ENCODE assay signal across 20 cellular contexts in genomic region chr4:46211406-46211805, GRCh38.
DNase-seq lines count a peak whose midpoint lies in the region; ATAC-seq, FAIRE-seq and TF ChIP-seq lines count a peak whose summit lies in the region.
"Had no signal": no experiment of that assay in that cellular context is flagged by ENCODE, and none has a peak within 500 bp of the region (broad histone marks: within the 10 kb centered on the region; RNA-seq: fewer than 3 reads in every experiment).

No MANE protein-coding gene starts in this region.

- no TSS peak for BruUV-seq in PC-3 (replicated peaks; lab: Mats Ljungman, UMichigan)

- POLR2A ChIA-PET in PC-3 (lab: Charles Lee; ENCODE audit: unreplicated experiment): no interaction called here

- no peaks in the 10 kb centered on the region for H3K9me3 ChIP-seq in PC-3 (ENCODE audit: low read length)

- CTCF ChIA-PET in PC-3 (lab: Charles Lee): no interaction called here

- no peaks in the 10 kb centered on the region for H3K4me1 Mint-ChIP-seq in chondrocyte (ENCODE audit: low read depth)
- H3K4me1 Mint-ChIP-seq in stimulated activated naive CD8-positive, alpha-beta T cell treated with anti-CD3 and anti-CD28 coated beads, Interleukin-15, amount 100 ng/mL, for 72 hours: no peaks in the 10 kb centered on the region
- H3K4me1 Mint-ChIP-seq: B cell, CD14-positive monocyte, IgD-negative memory B cell had no signal

- no peaks in the 10 kb centered on the region for H3K9me2 ChIP-seq in PC-3 (replicated peaks; ENCODE audit: low read length)

- no peak overlapping the region for H3K4me2 ChIP-seq in PC-3 (ENCODE audit: low read length)

- no peak overlapping the region for H3K9ac ChIP-seq in PC-3 (ENCODE audit: low read length)

- ATAC-seq in PC-3: no peak
- ATAC-seq in stimulated activated naive CD8-positive, alpha-beta T cell treated with anti-CD3 and anti-CD28 coated beads, Interleukin-15, amount 100 ng/mL, for 72 hours: no peak
- no peak for ATAC-seq in HG03139 (IDR thresholded peaks at IDR 0.05; ENCODE audit: unreplicated experiment)

- no peaks in the 10 kb centered on the region for H3K4me1 ChIP-seq in PC-3 (ENCODE audit: insufficient read depth, low read length)

- no peaks in the 10 kb centered on the region for H4K20me1 ChIP-seq in PC-3 (ENCODE audit: low read length)

- H3K27me3 ChIP-seq in PC-3 (ENCODE audit: low read length) (no peaks in the 10 kb centered on the region), bronchial epithelial cell (ENCODE audit: control insufficient read depth, insufficient read depth, low read length) (no peaks in the 10 kb centered on the region)

- H2AFZ ChIP-seq in PC-3 (ENCODE audit: low read length): no peak overlapping the region

- DNase-seq in ACHN: peak; percentile 25
- peak; percentile 11 for DNase-seq in PC-3
- DNase-seq in bronchial epithelial cell (ENCODE audit: low read depth): peak; percentile 0
- peak; percentile 30 for DNase-seq in non-pigmented ciliary epithelial cell (ENCODE audit: low read depth)
- DNase-seq in chondrocyte (ENCODE audit: low spot score): no peak
- no peak for DNase-seq in stimulated activated naive CD8-positive, alpha-beta T cell treated with anti-CD3 and anti-CD28 coated beads, Interleukin-15, amount 100 ng/mL, for 72 hours
- DNase-seq: DMS53, GDM1, H7, NCI-H1694 treated with DMSO at 0.1 percent for 48 hours, NCI-H446 treated with DMSO at 0.1 percent for 48 hours, NCI-H526 treated with DMSO at 0.1 percent for 48 hours, OCI-M1, Right ventricle myocardium superior had no signal

- in situ Hi-C loops in ACHN (cut with HindIII; ENCODE audit: low pct_ligation_motif_present, low pct_unique_long_range_greater_than_20kb, low sequenced_read_pairs): no loop called here

- FAIRE-seq in bronchial epithelial cell (lab: Jason Lieb, UNC): no peak
- FAIRE-seq: D721Med had no signal

- H3K9me3 Mint-ChIP-seq in chondrocyte (ENCODE audit: low read depth): peaks cover 11% of the 10 kb centered on the region
- H3K9me3 Mint-ChIP-seq in stimulated activated naive CD8-positive, alpha-beta T cell treated with anti-CD3 and anti-CD28 coated beads, Interleukin-15, amount 100 ng/mL, for 72 hours: peaks cover 0 to 7% of the 10 kb centered on the region in 2 donors

- intact Hi-C loops in PC-3 (cut with micrococcal nuclease): no loop called here

- H3K36me3 ChIP-seq in PC-3 (ENCODE audit: low read depth, low read length): no peaks in the 10 kb centered on the region
- no peaks in the 10 kb centered on the region for H3K36me3 ChIP-seq in bronchial epithelial cell (ENCODE audit: control insufficient read depth, insufficient read depth, low read length)

- no peak overlapping the region for H3K27ac Mint-ChIP-seq in chondrocyte (ENCODE audit: unreplicated experiment)
- H3K27ac Mint-ChIP-seq in stimulated activated naive CD8-positive, alpha-beta T cell treated with anti-CD3 and anti-CD28 coated beads, Interleukin-15, amount 100 ng/mL, for 72 hours: no peak overlapping the region
- H3K27ac Mint-ChIP-seq: B cell, CD14-positive monocyte, IgD-negative memory B cell had no signal

- H3K4me3 Mint-ChIP-seq in chondrocyte (ENCODE audit: unreplicated experiment): no peak overlapping the region
- H3K4me3 Mint-ChIP-seq in stimulated activated naive CD8-positive, alpha-beta T cell treated with anti-CD3 and anti-CD28 coated beads, Interleukin-15, amount 100 ng/mL, for 72 hours: no peak overlapping the region
- H3K4me3 Mint-ChIP-seq: B cell, CD14-positive monocyte, IgD-negative memory B cell had no signal

- no peak overlapping the region for H3K27ac ChIP-seq in PC-3 (ENCODE audit: low read length)
- H3K27ac ChIP-seq: HL-60 had no signal

- no peaks in the 10 kb centered on the region for H3K36me3 Mint-ChIP-seq in chondrocyte (ENCODE audit: low read depth)
- H3K36me3 Mint-ChIP-seq: CD14-positive monocyte, IgD-negative memory B cell had no signal

- no peak overlapping the region for H3K4me3 ChIP-seq in PC-3 (ENCODE audit: low read length)
- no peak overlapping the region for H3K4me3 ChIP-seq in bronchial epithelial cell (ENCODE audit: low read depth, low read length)

- no peaks in the 10 kb centered on the region for H3K79me2 ChIP-seq in PC-3 (ENCODE audit: low read length)

- TF ChIP-seq CTCF in PC-3 (conservative IDR thresholded peaks at IDR 0.05; ENCODE audit: low read depth, low read length): no peak
- no peak for TF ChIP-seq CTCF in bronchial epithelial cell (IDR thresholded peaks at IDR 0.05; ENCODE audit: insufficient read depth, low read length, severe bottlenecking)
- no peak for TF ChIP-seq CTCF in chondrocyte (IDR thresholded peaks at IDR 0.05)

- H3K27me3 Mint-ChIP-seq in chondrocyte (ENCODE audit: low read depth): peaks cover 4% of the 10 kb centered on the region
- no peaks in the 10 kb centered on the region for H3K27me3 Mint-ChIP-seq in stimulated activated naive CD8-positive, alpha-beta T cell treated with anti-CD3 and anti-CD28 coated beads, Interleukin-15, amount 100 ng/mL, for 72 hours
- H3K27me3 Mint-ChIP-seq: B cell, IgD-negative memory B cell had no signal

- H3F3A ChIP-seq in PC-3 (ENCODE audit: low read length, unreplicated experiment): no peaks in the 10 kb centered on the region

Comparison
In these comparisons a context has a peak if more than half of its experiments do, and no peak if none do; other contexts are left out.
1. DNase-seq: peak in ACHN (single experiment), PC-3 (single experiment), bronchial epithelial cell (single experiment) and non-pigmented ciliary epithelial cell (single experiment); none in chondrocyte (single experiment) and stimulated activated naive CD8-positive, alpha-beta T cell treated with anti-CD3 and anti-CD28 coated beads, Interleukin-15, amount 100 ng/mL, for 72 hours (0 of 2).